ENCODE assay signal across 12 cellular contexts in the genomic region with DNA sequence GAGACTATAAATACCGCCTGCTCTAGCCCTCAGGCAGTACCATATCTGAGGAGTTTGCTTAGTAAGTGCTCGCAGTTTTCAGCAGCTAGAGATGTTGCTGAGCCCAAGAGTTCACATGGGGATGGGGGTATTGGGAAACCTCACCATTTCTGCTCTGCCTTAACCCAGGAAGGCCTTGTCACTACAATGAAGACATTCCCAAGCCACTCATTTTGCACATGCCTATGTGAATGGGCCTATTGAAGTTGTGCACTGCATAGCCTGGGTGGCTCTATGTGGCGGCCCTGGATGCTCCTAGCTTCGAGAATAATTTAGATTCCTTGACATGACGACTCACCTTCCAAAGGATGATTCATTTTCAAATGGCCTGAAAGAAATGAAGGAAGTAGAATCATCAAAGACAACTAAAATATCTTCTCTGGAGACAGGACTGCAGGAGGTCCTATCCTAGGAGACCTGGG.
DNase-seq lines count a peak whose midpoint lies in the region; ATAC-seq and TF ChIP-seq lines count a peak whose summit lies in the region.
"Had no signal": no experiment of that assay in that cellular context is flagged by ENCODE, and none has a peak within 500 bp of the region (broad histone marks: within the 10 kb centered on the region; RNA-seq: fewer than 3 reads in every experiment).

No MANE protein-coding gene starts in this region.

- no peaks in the 10 kb centered on the region for H3K9me3 Mint-ChIP-seq in T-helper 2 cell treated with Interferon-gamma antibody and Interleukin-4, amounts not matched to agents 5 μg/mL and 100 μg/mL, for 36 hours
- H3K9me3 Mint-ChIP-seq: activated naive CD8-positive, alpha-beta T cell treated with anti-CD3 and anti-CD28 coated beads, Interleukin-2, amount 10 ng/mL, durations not matched to agents 7 days and 5 days had no signal

- no peaks in the 10 kb centered on the region for H3K9me3 ChIP-seq in tibial artery
- H3K9me3 ChIP-seq: testis had no signal

- intact Hi-C loops in tibial artery (cut with DNase I; ENCODE audit: low total_unique reads) = loop anchor here (2.0 to 5.0 kb wide), 2 partner anchors 40 to 89 kb away; no protein-coding TSS in a partner anchor

- H3K27me3 Mint-ChIP-seq in T-helper 2 cell treated with Interferon-gamma antibody and Interleukin-4, amounts not matched to agents 5 μg/mL and 100 μg/mL, for 36 hours (ENCODE audit: low read depth) = no peaks in the 10 kb centered on the region
- H3K27me3 Mint-ChIP-seq: activated naive CD8-positive, alpha-beta T cell treated with anti-CD3 and anti-CD28 coated beads, Interleukin-2, amount 10 ng/mL, durations not matched to agents 7 days and 5 days had no signal

- no peak for ATAC-seq in HG03025 (IDR thresholded peaks at IDR 0.05; ENCODE audit: low FRiP score, unreplicated experiment)

- H3K4me1 ChIP-seq in tibial artery = peaks cover 4 to 66% (median 47%) of the 10 kb centered on the region in 4 donors

- no peaks in the 10 kb centered on the region for H3K27me3 ChIP-seq in tibial artery
- H3K27me3 ChIP-seq: testis had no signal

- no peaks in the 10 kb centered on the region for H3K4me1 Mint-ChIP-seq in T-helper 2 cell treated with Interferon-gamma antibody and Interleukin-4, amounts not matched to agents 5 μg/mL and 100 μg/mL, for 36 hours (ENCODE audit: low read depth)
- H3K4me1 Mint-ChIP-seq: activated naive CD8-positive, alpha-beta T cell treated with anti-CD3 and anti-CD28 coated beads, Interleukin-2, amount 10 ng/mL, durations not matched to agents 7 days and 5 days had no signal

- no peaks in the 10 kb centered on the region for H3K36me3 ChIP-seq in tibial artery

- peak overlapping the region; percentile 80 to 86 for H3K27ac ChIP-seq in tibial artery
- H3K27ac ChIP-seq: testis had no signal

- no peak overlapping the region for H3K4me3 Mint-ChIP-seq in T-helper 2 cell treated with Interferon-gamma antibody and Interleukin-4, amounts not matched to agents 5 μg/mL and 100 μg/mL, for 36 hours
- H3K4me3 Mint-ChIP-seq: activated naive CD8-positive, alpha-beta T cell treated with anti-CD3 and anti-CD28 coated beads, Interleukin-2, amount 10 ng/mL, durations not matched to agents 7 days and 5 days had no signal

- H3K27ac Mint-ChIP-seq in T-helper 2 cell treated with Interferon-gamma antibody and Interleukin-4, amounts not matched to agents 5 μg/mL and 100 μg/mL, for 36 hours = no peak overlapping the region
- H3K27ac Mint-ChIP-seq: activated naive CD8-positive, alpha-beta T cell treated with anti-CD3 and anti-CD28 coated beads, Interleukin-2, amount 10 ng/mL, durations not matched to agents 7 days and 5 days had no signal

- DNase-seq in HS-27A (ENCODE audit: low read depth) (peak; percentile 58), SW480 (ENCODE audit: low spot score) (peak; percentile 19), foreskin fibroblast (peak; percentile 66 to 83), tibial artery (no peak), NCI-H510A treated with DMSO at 0.1 percent for 48 hours (lab: John Stamatoyannopoulos, UW) (no peak)
- no peak for DNase-seq in T-helper 2 cell treated with Interferon-gamma antibody and Interleukin-4, amounts not matched to agents 5 μg/mL and 100 μg/mL, for 36 hours (ENCODE audit: low spot score)
- DNase-seq: activated CD8-positive, alpha-beta memory T cell treated with anti-CD3 and anti-CD28 coated beads for 24 hours; activated naive CD8-positive, alpha-beta T cell treated with anti-CD3 and anti-CD28 coated beads, Interleukin-2, amount 10 ng/mL, durations not matched to agents 7 days and 5 days; NCI-H2107; OCI-M1; testis had no signal

- no peak for TF ChIP-seq CTCF in foreskin fibroblast (IDR thresholded peaks at IDR 0.05; ENCODE audit: low read depth, low read length)
- TF ChIP-seq CTCF in tibial artery (IDR thresholded peaks at IDR 0.05) = no peak

- H3K4me3 ChIP-seq in foreskin fibroblast (ENCODE audit: low read depth in 1 of 2, low read length in 2 of 2) (no peak overlapping the region), tibial artery (no peak overlapping the region)
- H3K4me3 ChIP-seq: testis had no signal

- H3K36me3 Mint-ChIP-seq in T-helper 2 cell treated with Interferon-gamma antibody and Interleukin-4, amounts not matched to agents 5 μg/mL and 100 μg/mL, for 36 hours (ENCODE audit: low read depth) = no peaks in the 10 kb centered on the region
- H3K36me3 Mint-ChIP-seq: activated naive CD8-positive, alpha-beta T cell treated with anti-CD3 and anti-CD28 coated beads, Interleukin-2, amount 10 ng/mL, durations not matched to agents 7 days and 5 days had no signal

Comparison
In these comparisons a context has a peak if more than half of its experiments do, and no peak if none do; other contexts are left out.
1. DNase-seq: peak in HS-27A (single experiment), SW480 (single experiment) and foreskin fibroblast (2 of 2); none in tibial artery (0 of 2), T-helper 2 cell treated with Interferon-gamma antibody and Interleukin-4, amounts not matched to agents 5 μg/mL and 100 μg/mL, for 36 hours (single experiment) and NCI-H510A treated with DMSO at 0.1 percent for 48 hours (single experiment).